In the genomic region with DNA sequence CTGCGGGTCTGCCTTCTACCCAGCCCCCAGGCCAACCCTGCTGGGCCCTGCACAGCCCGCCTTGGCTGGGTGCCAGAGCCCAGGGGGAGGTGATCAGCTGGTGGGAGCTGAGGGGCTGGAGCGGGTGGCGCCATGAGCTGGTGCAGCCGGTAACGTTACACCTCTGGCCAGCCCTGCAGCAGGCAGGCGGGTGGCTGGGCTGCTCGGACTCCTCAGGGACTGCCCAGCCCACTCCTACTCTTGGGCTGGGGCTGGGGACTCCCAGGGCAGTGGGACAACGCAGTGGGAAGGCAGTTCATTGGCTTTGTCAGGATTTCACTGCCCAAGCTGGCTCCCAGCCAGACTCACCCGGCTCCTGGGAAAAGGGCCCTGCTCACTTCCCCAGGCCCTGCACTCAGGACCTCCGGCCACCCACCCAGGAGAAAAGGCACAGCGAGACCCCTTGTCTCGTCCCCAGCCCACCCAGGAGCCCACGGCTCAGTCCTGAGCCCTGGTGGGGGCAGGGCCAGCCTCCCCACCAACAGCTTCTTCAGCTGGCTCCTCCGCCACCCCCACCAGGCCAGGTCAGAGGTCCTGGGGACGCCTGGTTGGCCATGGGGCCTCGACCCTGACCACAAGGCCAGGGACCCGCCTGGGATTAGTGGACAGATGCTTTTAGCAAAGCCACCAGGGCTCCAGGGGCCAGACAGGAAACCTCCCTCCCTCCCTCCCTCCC, we compare ENCODE assay signal across 8 cellular contexts. TPM values are rescaled to one million over a fixed set of nuclear protein-coding genes. Genes with fewer than 3 reads are reported as not detected.
DNase-seq lines count a peak whose midpoint lies in the region; ATAC-seq and TF ChIP-seq lines count a peak whose summit lies in the region.

No MANE protein-coding gene starts in this region.

- peaks cover 8% of the 10 kb centered on the region for H3K4me1 ChIP-seq in PC-9 (replicated peaks; ENCODE audit: insufficient read depth)
- peaks cover 0 to 35% (median 14%) of the 10 kb centered on the region in 3 donors for H3K4me1 ChIP-seq in gastroesophageal sphincter

- H3K9me2 ChIP-seq in PC-9 (ENCODE audit: insufficient read depth) = no peaks in the 10 kb centered on the region

- H3K79me2 ChIP-seq in PC-9 (ENCODE audit: low read depth) = no peaks in the 10 kb centered on the region

- CTCF ChIA-PET in PC-9 (lab: Charles Lee) = interaction anchor here (1.3 to 1.4 kb wide), 2 partner anchors 9 to 48 kb away, joined by 3 to 5 read pairs; no protein-coding TSS in a partner anchor

- no peak for TF ChIP-seq EP300 in gastroesophageal sphincter (IDR thresholded peaks at IDR 0.05)

- peaks cover 5% of the 10 kb centered on the region; the same call in 1 of the 2 replicates for H3K27me3 ChIP-seq in PC-9 (ENCODE audit: insufficient read depth, low read depth)
- H3K27me3 ChIP-seq in gastroesophageal sphincter = peaks cover 55% of the 10 kb centered on the region

- TF ChIP-seq POLR2A in gastroesophageal sphincter (IDR thresholded peaks at IDR 0.05) = no peak

- ATAC-seq in gastroesophageal sphincter = no peak
- ATAC-seq in left colon = no peak
- ATAC-seq in GM18498 (IDR thresholded peaks at IDR 0.05; ENCODE audit: unreplicated experiment) = no peak

- intact Hi-C loops in PC-9 (cut with micrococcal nuclease; ENCODE audit: unreplicated experiment) = loop anchor here (2.0 kb wide), 1 partner anchor 48 kb away; a partner anchor contains a TSS
- intact Hi-C loops in left colon (cut with DNase I, micrococcal nuclease) = no loop called here

- H3K9me3 ChIP-seq in PC-9 (ENCODE audit: insufficient read depth, low read depth) (no peaks in the 10 kb centered on the region), gastroesophageal sphincter (no peaks in the 10 kb centered on the region)

- H4K20me1 ChIP-seq in PC-9 (ENCODE audit: insufficient read depth) = no peaks in the 10 kb centered on the region

- DNase-seq in HK-2 (ENCODE audit: unreplicated experiment) (peak; percentile 26), PC-9 (peak in 1 of 2 experiments; percentile 48), COLO829 (ENCODE audit: low spot score) (no peak), GM20000 (ENCODE audit: low spot score) (no peak), left colon (no peak)

- POLR2A ChIA-PET in PC-9 (lab: Charles Lee; ENCODE audit: unreplicated experiment) = interaction anchor here (0.6 kb wide), 3 partner anchors 16 to 49 kb away, joined by 3 to 4 read pairs (median 3); no protein-coding TSS in a partner anchor

- BruUV-seq in PC-9 (replicated peaks; lab: Mats Ljungman, UMichigan) = no TSS peak

- H3K4me3 ChIP-seq in PC-9 (no peak overlapping the region), gastroesophageal sphincter (peak overlapping the region; percentile 33 to 64), skin epidermis (peak overlapping the region; percentile 38 to 59 (median 47))

- no peak for TF ChIP-seq CTCF in PC-9 (conservative IDR thresholded peaks at IDR 0.05)
- no peak for TF ChIP-seq CTCF in gastroesophageal sphincter (IDR thresholded peaks at IDR 0.05)
- TF ChIP-seq CTCF in GM20000 (IDR thresholded peaks at IDR 0.05; ENCODE audit: extremely low read depth, missing control alignments) = no peak

- H3K27ac ChIP-seq in PC-9 (no peak overlapping the region), gastroesophageal sphincter (peak overlapping the region in 3 of 4 donors; percentile 39 to 69 (median 46)), skin epidermis (peak overlapping the region in 19 of 21 experiments; percentile 13 to 78 (median 45))

- H3F3A ChIP-seq in PC-9 (ENCODE audit: insufficient read depth, low read depth) = peaks cover 11% of the 10 kb centered on the region; the same call in 1 of the 2 replicates

- H3K36me3 ChIP-seq in PC-9 (ENCODE audit: low read depth) = no peaks in the 10 kb centered on the region
- H3K36me3 ChIP-seq in gastroesophageal sphincter = peaks cover 0 to 3% of the 10 kb centered on the region in 2 donors

- WGBS in gastroesophageal sphincter (ENCODE audit: low coverage in 1 of 2), 2 donors = no CpG with 5 or more reads among the region's 18 CpGs

- no peak overlapping the region for H2AFZ ChIP-seq in PC-9

- peak overlapping the region; percentile 92 for H3K4me2 ChIP-seq in PC-9

RNA-seq across cellular contexts. Expression of a gene that starts 1.0 kb away (rescaled TPM):
- total RNA-seq in PC-9 (2021) = 8.9 and 11.7 TPM in 2 replicates
- total RNA-seq in gastroesophageal sphincter = 10 to 100 TPM; 11.2 to 21.0 (median 16.5) TPM
- 1 to 10 TPM; 1.3 to 2.9 TPM for total RNA-seq in left colon

RNA-seq across cellular contexts. Expression of a gene that starts 31.3 kb away (rescaled TPM):
- total RNA-seq in PC-9 (2021) = 3.4 and 4.2 TPM in 2 replicates
- total RNA-seq in gastroesophageal sphincter = 10 to 100 TPM in 1 of 4 donors, 1 to 10 TPM in 3; 4.0 to 10.2 (median 8.2) TPM
- 10 to 100 TPM in 1 of 2 donors, 1 to 10 TPM in 1; 9.7 to 13.3 TPM for total RNA-seq in left colon

RNA-seq across cellular contexts. Expression of a gene that starts 48.3 kb away (rescaled TPM):
- total RNA-seq in PC-9 (2021) (131 and 139 TPM in 2 replicates), gastroesophageal sphincter (10 to 100 TPM; 28.1 to 56.2 (median 36.6) TPM), left colon (10 to 100 TPM; 36.5 to 48.1 TPM)
